Comparison of ENCODE assay signal across 8 cellular contexts in the genomic region with DNA sequence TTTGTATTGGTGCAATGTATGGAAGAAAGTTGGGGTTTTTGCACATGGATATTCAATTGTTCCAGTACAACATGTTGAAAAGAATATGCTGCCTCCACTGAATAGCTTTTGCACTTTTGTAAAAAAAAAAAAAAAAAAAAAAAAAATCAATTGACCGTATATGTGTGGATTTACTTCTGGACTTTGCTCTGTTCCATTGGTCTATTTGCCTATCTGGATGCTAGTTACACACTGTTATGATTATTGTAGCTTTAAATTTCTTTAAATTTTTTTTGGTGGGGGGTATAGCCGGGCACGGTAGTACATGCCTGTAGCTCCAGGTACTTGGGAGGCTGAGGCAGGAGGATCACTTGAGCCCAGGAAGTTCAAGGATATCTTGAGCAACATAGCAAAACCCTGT. TPM values are rescaled to one million over a fixed set of nuclear protein-coding genes. Genes with fewer than 3 reads are reported as not detected.
"Had no signal": no experiment of that assay in that cellular context is flagged by ENCODE, and none has a peak within 500 bp of the region (broad histone marks: within the 10 kb centered on the region; RNA-seq: fewer than 3 reads in every experiment).

No MANE protein-coding gene starts in this region.

- H3K27ac ChIP-seq: HL-60 had no signal

- H3K4me3 Mint-ChIP-seq: GM23338, H9 had no signal

- H3K4me2 ChIP-seq: GM23338 had no signal

- DNase-seq: H9, HCEC 1CT, IMR-90 had no signal

- ATAC-seq: GM23338, K562 had no signal

- H2AFZ ChIP-seq: GM23338 had no signal

- FAIRE-seq: H1, K562 had no signal

- H3K27ac Mint-ChIP-seq: GM23338, H9 had no signal

- H3K4me3 ChIP-seq: GM23338, K562 had no signal

RNA-seq across cellular contexts. Expression of gene RPL39L, which starts 52.5 kb away (rescaled TPM):
- total RNA-seq: HT1080 had no signal
